8 cellular contexts compared by ENCODE assay signal in the genomic region with DNA sequence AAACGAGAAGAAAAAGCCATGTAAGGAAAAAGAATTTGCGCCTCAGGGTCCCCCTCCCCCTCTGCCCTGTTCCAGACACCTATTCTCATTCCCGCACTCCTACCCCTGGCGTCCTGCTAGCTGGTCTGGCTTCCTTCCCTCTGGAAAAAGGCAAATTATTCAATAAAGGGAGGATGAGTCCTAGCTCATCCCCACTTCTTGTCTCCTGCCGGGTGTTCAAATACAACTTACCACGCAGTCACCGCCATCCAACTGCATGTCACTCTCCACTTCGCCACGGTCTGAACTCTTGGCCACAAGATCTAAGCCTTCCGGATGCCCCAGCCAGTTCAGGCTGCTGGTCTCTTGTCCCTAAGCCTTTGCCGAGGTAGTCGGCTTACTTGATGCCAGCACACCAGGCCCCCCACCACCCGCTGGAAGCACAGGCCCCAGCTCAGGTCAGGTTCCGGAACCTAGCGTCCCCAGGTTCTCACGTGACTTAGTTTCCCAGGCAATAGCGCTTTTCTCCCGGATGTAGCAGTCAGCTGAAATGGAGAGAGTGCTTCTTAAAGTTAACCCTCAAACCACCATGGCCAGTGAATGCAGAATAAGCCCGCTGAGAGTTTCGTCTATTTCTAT.
DNase-seq lines count a peak whose midpoint lies in the region; ATAC-seq and TF ChIP-seq lines count a peak whose summit lies in the region.

No MANE protein-coding gene starts in this region.

- H3K27ac ChIP-seq in HUES6 (ENCODE audit: low read depth, low read length), result peak overlapping the region; percentile 54; the same call in 1 of the 2 replicates
- H3K27ac ChIP-seq in esophagus squamous epithelium, result peak overlapping the region; percentile 62 to 76 (median 74)

- peak overlapping the region; percentile 74 for H3K4me3 ChIP-seq in HUES6 (ENCODE audit: low read depth, low read length)
- H3K4me3 ChIP-seq in esophagus squamous epithelium, result peak overlapping the region; percentile 61 to 74 (median 68)

- H3K4me1 ChIP-seq in HUES6 (ENCODE audit: control insufficient read depth, insufficient read depth, low read length) (peaks cover 7% of the 10 kb centered on the region; the same call in 1 of the 2 replicates), esophagus squamous epithelium (peaks cover 0 to 15% (median 3%) of the 10 kb centered on the region in 3 donors)

- peaks cover 5% of the 10 kb centered on the region; the same call in 1 of the 2 replicates for H3K36me3 ChIP-seq in HUES6 (ENCODE audit: control insufficient read depth, insufficient read depth, low read length)
- H3K36me3 ChIP-seq in esophagus squamous epithelium, result no peaks in the 10 kb centered on the region

- H3K4me3 Mint-ChIP-seq in stimulated activated effector memory CD8-positive, alpha-beta T cell treated with anti-CD3 and anti-CD28 coated beads, Interleukin-12 subunit alpha, Interleukin-12 subunit beta, amount 100 ng/mL, for 72 hours, result peak overlapping the region; percentile 95

- WGBS in esophagus squamous epithelium, 2 donors, result 0 to 24% methylated on average over 3 to 20 of the region's 20 CpGs

- H3K36me3 Mint-ChIP-seq in stimulated activated effector memory CD8-positive, alpha-beta T cell treated with anti-CD3 and anti-CD28 coated beads, Interleukin-12 subunit alpha, Interleukin-12 subunit beta, amount 100 ng/mL, for 72 hours, result no peaks in the 10 kb centered on the region

- TF ChIP-seq CTCF in esophagus squamous epithelium (IDR thresholded peaks at IDR 0.05), result no peak

- intact Hi-C loops in esophagus squamous epithelium (cut with DNase I), result no loop called here

- H3K9ac ChIP-seq in HUES6 (ENCODE audit: low read length), result peak overlapping the region; percentile 86

- peak overlapping the region; percentile 94 for H3K27ac Mint-ChIP-seq in stimulated activated effector memory CD8-positive, alpha-beta T cell treated with anti-CD3 and anti-CD28 coated beads, Interleukin-12 subunit alpha, Interleukin-12 subunit beta, amount 100 ng/mL, for 72 hours

- DNase-seq in DMS 273 (lab: John Stamatoyannopoulos, UW; ENCODE audit: unreplicated experiment) (peak; percentile 92), OCI-M1 (lab: John Stamatoyannopoulos, UW) (peak; percentile 84), esophagus squamous epithelium (lab: John Stamatoyannopoulos, UW) (no peak), myocyte (ENCODE audit: low read depth) (peak; percentile 80)
- peak; percentile 51 for DNase-seq in activated T-cell treated with anti-CD3 and anti-CD28 coated beads, Interleukin-2, amount 50 U/mL, for 1 hour
- peak; percentile 11 to 68 for DNase-seq in stimulated activated effector memory CD8-positive, alpha-beta T cell treated with anti-CD3 and anti-CD28 coated beads, Interleukin-12 subunit alpha, Interleukin-12 subunit beta, amount 100 ng/mL, for 72 hours (ENCODE audit: low spot score in 2 of 2)

- peak; percentile 99 for ATAC-seq in GM21447 (IDR thresholded peaks at IDR 0.05; ENCODE audit: unreplicated experiment)
- peak; percentile 95 for ATAC-seq in stimulated activated effector memory CD8-positive, alpha-beta T cell treated with anti-CD3 and anti-CD28 coated beads, Interleukin-12 subunit alpha, Interleukin-12 subunit beta, amount 100 ng/mL, for 72 hours

- H3K27me3 ChIP-seq in HUES6 (ENCODE audit: control insufficient read depth, insufficient read depth, low read length) (no peaks in the 10 kb centered on the region), esophagus squamous epithelium (no peaks in the 10 kb centered on the region)

- H3K9me3 ChIP-seq in HUES6 (ENCODE audit: control insufficient read depth, insufficient read depth, low read depth, low read length) (peaks cover 17% of the 10 kb centered on the region; the same call in 1 of the 2 replicates), esophagus squamous epithelium (no peaks in the 10 kb centered on the region)

- H3K9me3 Mint-ChIP-seq in stimulated activated effector memory CD8-positive, alpha-beta T cell treated with anti-CD3 and anti-CD28 coated beads, Interleukin-12 subunit alpha, Interleukin-12 subunit beta, amount 100 ng/mL, for 72 hours, result peaks cover 4% of the 10 kb centered on the region

- peaks cover 24% of the 10 kb centered on the region for H3K4me1 Mint-ChIP-seq in stimulated activated effector memory CD8-positive, alpha-beta T cell treated with anti-CD3 and anti-CD28 coated beads, Interleukin-12 subunit alpha, Interleukin-12 subunit beta, amount 100 ng/mL, for 72 hours

- TF ChIP-seq POLR2A in esophagus squamous epithelium (IDR thresholded peaks at IDR 0.05), result peak in 1 of 4 donors; percentile 20
